In the genomic region with DNA sequence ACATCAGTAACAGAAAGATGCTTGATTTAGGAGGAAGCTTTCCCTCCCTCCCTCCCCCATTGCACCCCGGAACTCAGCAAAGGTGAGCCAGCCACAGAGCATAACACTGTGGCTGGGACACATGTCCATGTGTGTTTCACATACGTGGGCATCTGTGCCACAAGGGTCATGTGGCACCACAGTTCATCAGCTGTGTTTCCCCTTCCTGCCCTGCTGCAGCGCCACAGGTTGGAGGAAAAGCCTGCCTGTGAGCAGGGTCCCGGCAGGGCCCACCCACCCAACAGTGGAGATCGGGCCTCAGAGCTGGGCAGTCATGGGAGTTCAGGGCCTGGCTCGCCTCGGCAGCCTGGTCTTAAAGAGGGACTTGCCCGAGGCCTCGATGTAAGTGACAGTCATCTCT, we compare ENCODE assay signal across 1 cellular context.
A peak's percentile ranks its signal among the peaks of the same experiment; 100 is the strongest.
TF ChIP-seq lines count a peak whose summit lies in the region.

No MANE protein-coding gene starts in this region.

TF ChIP-seq in GM12878, 131 proteins besides CTCF, POLR2A, EP300 and RAD21:
- TF ChIP-seq RB1 (IDR thresholded peaks at IDR 0.05; ENCODE audit: borderline replicate concordance) (no peak), DPF2 (IDR thresholded peaks at IDR 0.05) (peak; percentile 62; the same call in 1 of the 2 replicates), BCL11A (IDR thresholded peaks at IDR 0.05; ENCODE audit: low read depth, low read length) (0 out of 2 replicates have a peak, but pooled peaks have one; percentile 40), NFXL1 (IDR thresholded peaks at IDR 0.05; ENCODE audit: borderline replicate concordance) (no peak), KLF5 (IDR thresholded peaks at IDR 0.05; ENCODE audit: partially characterized antibody) (no peak), GATAD2B (conservative IDR thresholded peaks at IDR 0.05; ENCODE audit: low read depth) (0 out of 2 replicates have a peak, but pooled peaks have one; percentile 53), CHD2 (IDR thresholded peaks at IDR 0.05; ENCODE audit: borderline replicate concordance, low read depth, low read length) (peak; percentile 68; the same call in 1 of the 2 replicates), KAT2A (conservative IDR thresholded peaks at IDR 0.05; ENCODE audit: control insufficient read depth, low read depth, low read length) (no peak), STAT1 (conservative IDR thresholded peaks at IDR 0.05) (no peak), MYC (IDR thresholded peaks at IDR 0.05; ENCODE audit: insufficient read depth, insufficient read length, insufficient replicate concordance, low read length, severe bottlenecking) (no peak), TCF12 (IDR thresholded peaks at IDR 0.05; ENCODE audit: low read depth, low read length) (peak; percentile 31; the same call in 1 of the 2 replicates), NRF1 (conservative IDR thresholded peaks at IDR 0.05; ENCODE audit: low read depth, low read length) (no peak), USF1 (IDR thresholded peaks at IDR 0.05; ENCODE audit: borderline replicate concordance, extremely low read length, insufficient read depth, low read depth, low read length) (peak; percentile 37), CHD1 (IDR thresholded peaks at IDR 0.05; ENCODE audit: low read depth, low read length) (no peak), MEF2B (IDR thresholded peaks at IDR 0.05; ENCODE audit: partially characterized antibody, poor library complexity, severe bottlenecking) (peak; percentile 36), ASH2L (IDR thresholded peaks at IDR 0.05; ENCODE audit: borderline replicate concordance, low read depth) (no peak), ZNF207 (IDR thresholded peaks at IDR 0.05; ENCODE audit: borderline replicate concordance) (no peak), BHLHE40 (IDR thresholded peaks at IDR 0.05; ENCODE audit: borderline replicate concordance in 1 of 2, low read depth in 2 of 2, low read length in 1 of 2) (peak; percentile 63 to 78; a peak in 3 of 4 replicates), SP1 (IDR thresholded peaks at IDR 0.05; ENCODE audit: low read depth, low read length) (peak; percentile 58), NFIC (IDR thresholded peaks at IDR 0.05; ENCODE audit: low read depth, low read length) (no peak), MTA2 (IDR thresholded peaks at IDR 0.05; ENCODE audit: low read depth) (peak; percentile 63; the same call in 1 of the 2 replicates), IRF4 (IDR thresholded peaks at IDR 0.05; ENCODE audit: low read depth, low read length) (0 out of 2 replicates have a peak, but pooled peaks have one; percentile 14), SUPT20H (IDR thresholded peaks at IDR 0.05; ENCODE audit: borderline replicate concordance, control insufficient read depth, low read depth, low read length) (no peak), SMC3 (IDR thresholded peaks at IDR 0.05; ENCODE audit: borderline replicate concordance, low read length) (no peak), SPI1 (IDR thresholded peaks at IDR 0.05; ENCODE audit: borderline replicate concordance, insufficient read depth, low read depth, low read length) (no peak), HCFC1 (IDR thresholded peaks at IDR 0.05; ENCODE audit: low read length) (no peak), PAX5 (IDR thresholded peaks at IDR 0.05; ENCODE audit: borderline replicate concordance, low read depth, low read length) (peak; percentile 73; the same call in 1 of the 2 replicates), IKZF1 (conservative IDR thresholded peaks at IDR 0.05) (peak; percentile 56), MXI1 (IDR thresholded peaks at IDR 0.05; ENCODE audit: low read depth, low read length) (no peak), SREBF1 (IDR thresholded peaks at IDR 0.05; ENCODE audit: low read length) (no peak), IRF3 (IDR thresholded peaks at IDR 0.05) (no peak), JUNB (IDR thresholded peaks at IDR 0.05) (no peak), EGR1 (IDR thresholded peaks at IDR 0.05; ENCODE audit: borderline replicate concordance in 1 of 2, low read depth in 2 of 2, low read length in 2 of 2) (no peak), YY1 (IDR thresholded peaks at IDR 0.05; ENCODE audit: low read depth, low read length) (no peak), POLR2AphosphoS2 (IDR thresholded peaks at IDR 0.05; ENCODE audit: low read depth, low read length) (no peak), ZNF274 (IDR thresholded peaks at IDR 0.05; ENCODE audit: insufficient read depth, insufficient read length) (no peak), FOS (IDR thresholded peaks at IDR 0.05; ENCODE audit: borderline replicate concordance, extremely low read depth, insufficient read length) (no peak), NR2F1 (conservative IDR thresholded peaks at IDR 0.05) (peak; percentile 93), PAX8 (IDR thresholded peaks at IDR 0.05) (no peak), RAD51 (IDR thresholded peaks at IDR 0.05) (peak; percentile 65; the same call in 1 of the 2 replicates), BACH1 (IDR thresholded peaks at IDR 0.05; ENCODE audit: borderline replicate concordance) (no peak), FOXK2 (IDR thresholded peaks at IDR 0.05) (no peak), CBX5 (IDR thresholded peaks at IDR 0.05; ENCODE audit: low read depth) (no peak), EED (IDR thresholded peaks at IDR 0.05; ENCODE audit: low read depth) (no peak), IKZF2 (IDR thresholded peaks at IDR 0.05) (peak in 1 of 2 experiments; percentile 23; a peak in 2 of 4 replicates), BMI1 (IDR thresholded peaks at IDR 0.05; ENCODE audit: borderline replicate concordance) (no peak), E4F1 (IDR thresholded peaks at IDR 0.05; ENCODE audit: borderline replicate concordance, partially characterized antibody) (no peak), PKNOX1 (IDR thresholded peaks at IDR 0.05) (peak; percentile 60; the same call in 1 of the 2 replicates), FOXM1 (IDR thresholded peaks at IDR 0.05; ENCODE audit: low read depth, low read length) (no peak), PML (IDR thresholded peaks at IDR 0.05; ENCODE audit: low read length) (no peak), RUNX3 (IDR thresholded peaks at IDR 0.05; ENCODE audit: low read length) (peak; percentile 19; the same call in 1 of the 2 replicates), ELK1 (IDR thresholded peaks at IDR 0.05; ENCODE audit: low read depth, low read length) (no peak), ZZZ3 (IDR thresholded peaks at IDR 0.05; ENCODE audit: control insufficient read depth, insufficient read length, low read depth) (no peak), RFX5 (IDR thresholded peaks at IDR 0.05; ENCODE audit: low read depth, low read length) (no peak)
- TF ChIP-seq, protein P1, sequence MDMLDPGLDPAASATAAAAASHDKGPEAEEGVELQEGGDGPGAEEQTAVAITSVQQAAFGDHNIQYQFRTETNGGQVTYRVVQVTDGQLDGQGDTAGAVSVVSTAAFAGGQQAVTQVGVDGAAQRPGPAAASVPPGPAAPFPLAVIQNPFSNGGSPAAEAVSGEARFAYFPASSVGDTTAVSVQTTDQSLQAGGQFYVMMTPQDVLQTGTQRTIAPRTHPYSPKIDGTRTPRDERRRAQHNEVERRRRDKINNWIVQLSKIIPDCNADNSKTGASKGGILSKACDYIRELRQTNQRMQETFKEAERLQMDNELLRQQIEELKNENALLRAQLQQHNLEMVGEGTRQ (IDR thresholded peaks at IDR 0.05; ENCODE audit: borderline replicate concordance, low read depth, low read length) = peak; percentile 40
- TF ChIP-seq, protein P2, sequence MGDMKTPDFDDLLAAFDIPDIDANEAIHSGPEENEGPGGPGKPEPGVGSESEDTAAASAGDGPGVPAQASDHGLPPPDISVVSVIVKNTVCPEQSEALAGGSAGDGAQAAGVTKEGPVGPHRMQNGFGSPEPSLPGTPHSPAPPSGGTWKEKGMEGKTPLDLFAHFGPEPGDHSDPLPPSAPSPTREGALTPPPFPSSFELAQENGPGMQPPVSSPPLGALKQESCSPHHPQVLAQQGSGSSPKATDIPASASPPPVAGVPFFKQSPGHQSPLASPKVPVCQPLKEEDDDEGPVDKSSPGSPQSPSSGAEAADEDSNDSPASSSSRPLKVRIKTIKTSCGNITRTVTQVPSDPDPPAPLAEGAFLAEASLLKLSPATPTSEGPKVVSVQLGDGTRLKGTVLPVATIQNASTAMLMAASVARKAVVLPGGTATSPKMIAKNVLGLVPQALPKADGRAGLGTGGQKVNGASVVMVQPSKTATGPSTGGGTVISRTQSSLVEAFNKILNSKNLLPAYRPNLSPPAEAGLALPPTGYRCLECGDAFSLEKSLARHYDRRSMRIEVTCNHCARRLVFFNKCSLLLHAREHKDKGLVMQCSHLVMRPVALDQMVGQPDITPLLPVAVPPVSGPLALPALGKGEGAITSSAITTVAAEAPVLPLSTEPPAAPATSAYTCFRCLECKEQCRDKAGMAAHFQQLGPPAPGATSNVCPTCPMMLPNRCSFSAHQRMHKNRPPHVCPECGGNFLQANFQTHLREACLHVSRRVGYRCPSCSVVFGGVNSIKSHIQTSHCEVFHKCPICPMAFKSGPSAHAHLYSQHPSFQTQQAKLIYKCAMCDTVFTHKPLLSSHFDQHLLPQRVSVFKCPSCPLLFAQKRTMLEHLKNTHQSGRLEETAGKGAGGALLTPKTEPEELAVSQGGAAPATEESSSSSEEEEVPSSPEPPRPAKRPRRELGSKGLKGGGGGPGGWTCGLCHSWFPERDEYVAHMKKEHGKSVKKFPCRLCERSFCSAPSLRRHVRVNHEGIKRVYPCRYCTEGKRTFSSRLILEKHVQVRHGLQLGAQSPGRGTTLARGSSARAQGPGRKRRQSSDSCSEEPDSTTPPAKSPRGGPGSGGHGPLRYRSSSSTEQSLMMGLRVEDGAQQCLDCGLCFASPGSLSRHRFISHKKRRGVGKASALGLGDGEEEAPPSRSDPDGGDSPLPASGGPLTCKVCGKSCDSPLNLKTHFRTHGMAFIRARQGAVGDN (IDR thresholded peaks at IDR 0.05) = peak; percentile 75
TF ChIP-seq in GM12878: peak in this region for 20.
